8 cellular contexts compared by ENCODE assay signal in genomic region chr9:127021664-127022337, GRCh38.
DNase-seq lines count a peak whose midpoint lies in the region; ATAC-seq and TF ChIP-seq lines count a peak whose summit lies in the region.

No MANE protein-coding gene starts in this region.

- intact Hi-C loops in heart right ventricle (cut with DNase I) = loop anchor here in 2 of 10 donors (5.0 kb wide), 1 partner anchor 34 kb away; no protein-coding TSS in a partner anchor

- H3K36me3 ChIP-seq in heart right ventricle = no peaks in the 10 kb centered on the region
- H3K36me3 ChIP-seq in rectal smooth muscle tissue (ENCODE audit: control insufficient read depth, insufficient read depth, low read length) = no peaks in the 10 kb centered on the region
- no peaks in the 10 kb centered on the region for H3K36me3 ChIP-seq in MM.1S (replicated peaks; ENCODE audit: insufficient read depth, low read length)

- no peaks in the 10 kb centered on the region; the same call in 1 of the 2 replicates for H3K79me2 ChIP-seq in MM.1S (ENCODE audit: low read length)

- H4K20me1 ChIP-seq in MM.1S (ENCODE audit: insufficient read depth, low read length) = no peaks in the 10 kb centered on the region

- H3K4me3 ChIP-seq in heart right ventricle = no peak overlapping the region
- H3K4me3 ChIP-seq in rectal smooth muscle tissue (ENCODE audit: low read length) = no peak overlapping the region
- no peak overlapping the region for H3K4me3 ChIP-seq in MM.1S (ENCODE audit: low read length)

- 32 to 42% methylated on average over 9 of the region's 9 CpGs for WGBS in heart right ventricle, 2 donors

- no peaks in the 10 kb centered on the region for H3K9me2 ChIP-seq in MM.1S (replicated peaks; ENCODE audit: insufficient read depth, low read length)

- H3F3A ChIP-seq in MM.1S (ENCODE audit: insufficient read depth, low read length) = peaks cover 24% of the 10 kb centered on the region

- H3K9ac ChIP-seq in rectal smooth muscle tissue (ENCODE audit: low read length) = no peak overlapping the region
- H3K9ac ChIP-seq in MM.1S (ENCODE audit: low read length) = no peak overlapping the region

- DNase-seq in EH (ENCODE audit: low read depth) (peak; percentile 98), heart right ventricle (peak; percentile 84 to 91), GM19240 (ENCODE audit: insufficient read length, low spot score) (no peak), MM.1S (no peak)
- no peak for DNase-seq in stimulated activated naive CD8-positive, alpha-beta T cell treated with anti-CD3 and anti-CD28 coated beads, Interleukin-15, Interleukin-2, amounts not matched to agents 100 U/mL and 50 U/mL, for 24 hours
- no peak for DNase-seq in effector CD4-positive, alpha-beta T cell

- ATAC-seq in heart right ventricle = peak; percentile 97 to 100 (median 99)
- ATAC-seq in stimulated activated naive CD8-positive, alpha-beta T cell treated with anti-CD3 and anti-CD28 coated beads, Interleukin-15, Interleukin-2, amounts not matched to agents 100 U/mL and 50 U/mL, for 24 hours = no peak

- H3K27ac ChIP-seq in VCaP (peak overlapping the region; percentile 100), heart right ventricle (peak overlapping the region; percentile 19 to 86 (median 82)), rectal smooth muscle tissue (ENCODE audit: low read depth, low read length) (peak overlapping the region; percentile 85), MM.1S (ENCODE audit: low read length) (no peak overlapping the region)

- H2AFZ ChIP-seq in MM.1S (ENCODE audit: low read length) = no peak overlapping the region

- H3K27me3 ChIP-seq in heart right ventricle (no peaks in the 10 kb centered on the region), rectal smooth muscle tissue (ENCODE audit: control insufficient read depth, insufficient read depth, low read length) (no peaks in the 10 kb centered on the region), MM.1S (replicated peaks; ENCODE audit: insufficient read depth, low read length) (no peaks in the 10 kb centered on the region)

- TF ChIP-seq CTCF in VCaP (conservative IDR thresholded peaks at IDR 0.05) (no peak), heart right ventricle (IDR thresholded peaks at IDR 0.05) (no peak), MM.1S (IDR thresholded peaks at IDR 0.05; ENCODE audit: low read length) (no peak)

- H3K4me1 ChIP-seq in heart right ventricle (peaks cover 5 to 43% (median 30%) of the 10 kb centered on the region in 9 donors), rectal smooth muscle tissue (ENCODE audit: control insufficient read depth, insufficient read depth, low read length) (peaks cover 17% of the 10 kb centered on the region), MM.1S (ENCODE audit: low read length) (peaks cover 38% of the 10 kb centered on the region)

- no peak overlapping the region for H3K4me2 ChIP-seq in MM.1S (ENCODE audit: low read depth, low read length)

- no peaks in the 10 kb centered on the region for H3K9me3 ChIP-seq in heart right ventricle
- H3K9me3 ChIP-seq in MM.1S (replicated peaks; ENCODE audit: insufficient read depth, low read length) = no peaks in the 10 kb centered on the region

Comparison
In these comparisons a context has a peak if more than half of its experiments do, and no peak if none do; other contexts are left out.
1. DNase-seq: peak in EH (single experiment) and heart right ventricle (2 of 2); none in stimulated activated naive CD8-positive, alpha-beta T cell treated with anti-CD3 and anti-CD28 coated beads, Interleukin-15, Interleukin-2, amounts not matched to agents 100 U/mL and 50 U/mL, for 24 hours (single experiment), GM19240 (single experiment), effector CD4-positive, alpha-beta T cell (single experiment) and MM.1S (single experiment).